ENCODE assay signal across 16 cellular contexts in the genomic region with DNA sequence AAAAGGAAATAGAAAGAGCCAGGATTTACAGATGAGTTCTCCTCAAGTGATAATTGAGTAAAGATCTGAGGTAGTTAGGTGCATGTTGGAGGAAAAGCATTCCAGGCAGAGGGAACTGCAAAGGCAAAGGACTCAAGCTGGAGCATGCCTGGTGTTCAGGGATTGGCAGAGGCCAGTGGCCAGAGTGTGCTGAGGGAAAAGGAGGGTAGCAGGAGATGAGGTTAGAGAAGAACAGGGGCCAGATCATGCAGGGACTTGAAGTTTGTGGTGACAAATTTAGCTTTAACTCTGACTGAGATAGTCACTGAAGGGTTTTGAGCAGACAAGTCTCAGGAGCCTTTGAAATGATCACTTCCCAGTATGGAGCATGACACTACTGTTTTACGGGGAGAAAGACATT. TPM values are rescaled to one million over a fixed set of nuclear protein-coding genes. Genes with fewer than 3 reads are reported as not detected.
DNase-seq lines count a peak whose midpoint lies in the region; ATAC-seq and TF ChIP-seq lines count a peak whose summit lies in the region.
"Had no signal": no experiment of that assay in that cellular context is flagged by ENCODE, and none has a peak within 500 bp of the region (broad histone marks: within the 10 kb centered on the region; RNA-seq: fewer than 3 reads in every experiment).

No MANE protein-coding gene starts in this region.

- no peak overlapping the region for H3K18ac ChIP-seq in mesenchymal stem cell (ENCODE audit: low read depth in 1 of 2, low read length in 2 of 2)

- H3K9me2 ChIP-seq in PC-9 (ENCODE audit: insufficient read depth): 0 out of 2 replicates have a peak, but pooled peaks cover 3% of the 10 kb centered on the region

- peak overlapping the region in 1 of 2 experiments; percentile 82 for H3K14ac ChIP-seq in mesenchymal stem cell (ENCODE audit: low read length in 2 of 2)

- H2BK12ac ChIP-seq in mesenchymal stem cell (ENCODE audit: low read length in 2 of 2): no peak overlapping the region

- no peak overlapping the region for H3K23ac ChIP-seq in mesenchymal stem cell (ENCODE audit: low read length in 2 of 2)

- no peak overlapping the region for H3K4ac ChIP-seq in mesenchymal stem cell (ENCODE audit: low read depth in 1 of 2, low read length in 2 of 2)

- H3K36me3 ChIP-seq in BLaER1 treated with 17β-estradiol and CSF1 and Interleukin-3, amounts not matched to agents 10 nM and 100 nM: no peaks in the 10 kb centered on the region
- H3K36me3 ChIP-seq in PC-9 (ENCODE audit: low read depth) (no peaks in the 10 kb centered on the region), mesenchymal stem cell (ENCODE audit: control insufficient read depth in 1 of 2, insufficient read depth in 2 of 2, low read depth in 1 of 2, low read length in 2 of 2) (no peaks in the 10 kb centered on the region)
- H3K36me3 ChIP-seq: BE2C had no signal

- no peak overlapping the region for H2AK5ac ChIP-seq in mesenchymal stem cell (ENCODE audit: low read length, severe bottlenecking)

- H2BK5ac ChIP-seq in mesenchymal stem cell (ENCODE audit: low read depth, low read length, poor library complexity, severe bottlenecking): no peak overlapping the region

- H3K4me2 ChIP-seq in BLaER1 treated with 17β-estradiol and CSF1 and Interleukin-3, amounts not matched to agents 10 nM and 100 nM: peak overlapping the region in 8 of 11 experiments; percentile 23 to 67 (median 58); a peak in 13 of 22 replicates
- H3K4me2 ChIP-seq in PC-9 (no peak overlapping the region), mesenchymal stem cell (ENCODE audit: low read length, poor library complexity, severe bottlenecking) (no peak overlapping the region)

- POLR2A ChIA-PET in PC-9 (lab: Charles Lee; ENCODE audit: unreplicated experiment): no interaction called here

- no peaks in the 10 kb centered on the region for H3K27me3 ChIP-seq in BLaER1 treated with 17β-estradiol and CSF1 and Interleukin-3, amounts not matched to agents 10 nM and 100 nM
- H3K27me3 ChIP-seq in PC-9 (ENCODE audit: insufficient read depth, low read depth) (no peaks in the 10 kb centered on the region), mesenchymal stem cell (ENCODE audit: control insufficient read depth in 1 of 2, insufficient read depth in 1 of 2, low read length in 2 of 2) (no peaks in the 10 kb centered on the region)
- H3K27me3 ChIP-seq: BE2C had no signal

- TF ChIP-seq CTCF in PC-9 (conservative IDR thresholded peaks at IDR 0.05) (no peak), epithelial cell of esophagus (IDR thresholded peaks at IDR 0.05; ENCODE audit: insufficient read depth, low read depth, low read length, missing control alignments) (no peak)

- H3K4me3 ChIP-seq in BLaER1 treated with 17β-estradiol and CSF1 and Interleukin-3, amounts not matched to agents 10 nM and 100 nM: no peak overlapping the region
- H3K4me3 ChIP-seq in PC-9 (no peak overlapping the region), epithelial cell of esophagus (ENCODE audit: low read length) (no peak overlapping the region), mesenchymal stem cell (ENCODE audit: insufficient read depth in 1 of 2, low read depth in 1 of 2, low read length in 2 of 2) (no peak overlapping the region)
- H3K4me3 ChIP-seq: GM23248 had no signal

- ATAC-seq in GM18909 (IDR thresholded peaks at IDR 0.05; ENCODE audit: poor library complexity, unreplicated experiment): no peak

- no peak overlapping the region for H2BK15ac ChIP-seq in mesenchymal stem cell (ENCODE audit: low read depth, poor library complexity, severe bottlenecking)

- H4K8ac ChIP-seq in mesenchymal stem cell (ENCODE audit: low read length): no peak overlapping the region

- no peak overlapping the region for H3K27ac ChIP-seq in BLaER1 treated with 17β-estradiol and CSF1 and Interleukin-3, amounts not matched to agents 10 nM and 100 nM
- H3K27ac ChIP-seq in PC-9 (no peak overlapping the region), mesenchymal stem cell (ENCODE audit: low read length, poor library complexity, severe bottlenecking) (no peak overlapping the region)
- H3K27ac ChIP-seq: GM23248, HL-60 had no signal

- H2BK120ac ChIP-seq in mesenchymal stem cell (ENCODE audit: low read depth, low read length): no peak overlapping the region

- WGBS in mesenchymal stem cell: 87% methylated on average over 1 of the region's 1 CpG

- H4K20me1 ChIP-seq in BLaER1 treated with 17β-estradiol and CSF1 and Interleukin-3, amounts not matched to agents 10 nM and 100 nM: no peaks in the 10 kb centered on the region
- no peaks in the 10 kb centered on the region for H4K20me1 ChIP-seq in PC-9 (ENCODE audit: insufficient read depth)

- no peak overlapping the region for H3K9ac ChIP-seq in BLaER1 treated with 17β-estradiol and CSF1 and Interleukin-3, amounts not matched to agents 10 nM and 100 nM
- no peak overlapping the region for H3K9ac ChIP-seq in mesenchymal stem cell (ENCODE audit: low read length)
- H3K9ac ChIP-seq: GM23248 had no signal

- H3K4me1 ChIP-seq in BLaER1 treated with 17β-estradiol and CSF1 and Interleukin-3, amounts not matched to agents 10 nM and 100 nM: peaks cover 0 to 21% (median 20%) of the 10 kb centered on the region in 10 experiments; a peak in 16 of 20 replicates
- H3K4me1 ChIP-seq in PC-9 (replicated peaks; ENCODE audit: insufficient read depth): no peaks in the 10 kb centered on the region
- no peaks in the 10 kb centered on the region for H3K4me1 ChIP-seq in mesenchymal stem cell (ENCODE audit: control insufficient read depth, insufficient read depth, low read depth, low read length)
- H3K4me1 ChIP-seq: BE2C had no signal

- no peaks in the 10 kb centered on the region for H3F3A ChIP-seq in PC-9 (ENCODE audit: insufficient read depth, low read depth)

- CTCF ChIA-PET in PC-9 (lab: Charles Lee): no interaction called here

- H4K91ac ChIP-seq in mesenchymal stem cell (ENCODE audit: low read length): no peak overlapping the region

- H2AFZ ChIP-seq in PC-9 (peak overlapping the region; percentile 36; the same call in 1 of the 2 replicates), mesenchymal stem cell (ENCODE audit: low read depth, low read length) (peak overlapping the region; percentile 31)
- H2AFZ ChIP-seq: GM23248 had no signal

- peaks cover 0 to 26% (median 7%) of the 10 kb centered on the region in 11 experiments; a peak in 6 of 22 replicates for H3K9me3 ChIP-seq in BLaER1 treated with 17β-estradiol and CSF1 and Interleukin-3, amounts not matched to agents 10 nM and 100 nM (replicated peaks in 1 of 11)
- no peaks in the 10 kb centered on the region for H3K9me3 ChIP-seq in PC-9 (ENCODE audit: insufficient read depth, low read depth)
- no peaks in the 10 kb centered on the region for H3K9me3 ChIP-seq in mesenchymal stem cell (ENCODE audit: control insufficient read depth, low read length)
- H3K9me3 ChIP-seq: BE2C had no signal

- no peaks in the 10 kb centered on the region for H3K79me2 ChIP-seq in PC-9 (ENCODE audit: low read depth)

- DNase-seq in PC-9 (no peak), epithelial cell of esophagus (ENCODE audit: low read depth) (peak; percentile 82), mesenchymal stem cell (no peak), germinal center (ENCODE audit: low spot score) (no peak), NCI-H2107 (lab: John Stamatoyannopoulos, UW) (no peak)
- DNase-seq: ACHN; BE2C; Calu3; CD4-positive, alpha-beta memory T cell; DMS79 treated with DMSO at 0.1 percent for 48 hours; GF-D8; GM23248; HCEC 1CT had no signal

- no TSS peak for BruUV-seq in PC-9 (replicated peaks; lab: Mats Ljungman, UMichigan)

- intact Hi-C loops in PC-9 (cut with micrococcal nuclease; ENCODE audit: unreplicated experiment): no loop called here

- H3K79me1 ChIP-seq in mesenchymal stem cell (replicated peaks; ENCODE audit: low read length, poor library complexity, severe bottlenecking): no peaks in the 10 kb centered on the region

RNA-seq across cellular contexts. Expression of a gene that starts 19.0 kb away (rescaled TPM):
- 18.3 and 21.9 TPM in 2 replicates for total RNA-seq in PC-9 (2021)
- polyA plus RNA-seq in mesenchymal stem cell (2013, experiment 1 of 2): 26.8 TPM
- 28.0 TPM for polyA plus RNA-seq in mesenchymal stem cell (2013, experiment 2 of 2)

Comparison
In these comparisons a context has a peak if more than half of its experiments do, and no peak if none do; other contexts are left out.
1. H3K4me2 ChIP-seq: peak in BLaER1 treated with 17β-estradiol and CSF1 and Interleukin-3, amounts not matched to agents 10 nM and 100 nM (8 of 11); none in PC-9 (single experiment) and mesenchymal stem cell (single experiment).